In genomic region chr2:176449852-176450251, GRCh38 we compare ENCODE assay signal across 1 cellular context.
TF ChIP-seq lines count a peak whose summit lies in the region.

No MANE protein-coding gene starts in this region.

TF ChIP-seq in H1, 55 proteins besides CTCF, POLR2A, EP300 and RAD21 (continued from another document):
- TF ChIP-seq RNF2 (IDR thresholded peaks at IDR 0.05; ENCODE audit: borderline replicate concordance, low read depth, low read length, missing control alignments, poor library complexity, severe bottlenecking) (no peak), RFX5 (IDR thresholded peaks at IDR 0.05; ENCODE audit: borderline replicate concordance, low read depth, low read length) (no peak), MAX (IDR thresholded peaks at IDR 0.05) (no peak), NRF1 (IDR thresholded peaks at IDR 0.05; ENCODE audit: low read depth, low read length) (no peak), KDM5A (IDR thresholded peaks at IDR 0.05; ENCODE audit: low read length) (no peak), CHD1 (IDR thresholded peaks at IDR 0.05; ENCODE audit: low read depth, low read length) (no peak), JUN (IDR thresholded peaks at IDR 0.05; ENCODE audit: low read depth, low read length) (no peak), KDM1A (IDR thresholded peaks at IDR 0.05; ENCODE audit: borderline replicate concordance, low read length) (no peak), POU5F1 (IDR thresholded peaks at IDR 0.05; ENCODE audit: low read depth, low read length) (peak; percentile 64; the same call in 1 of the 2 replicates), USF2 (IDR thresholded peaks at IDR 0.05; ENCODE audit: low read length) (no peak), EGR1 (IDR thresholded peaks at IDR 0.05; ENCODE audit: borderline replicate concordance, low read depth, low read length) (no peak), TAF7 (optimal IDR thresholded peaks at IDR 0.05; ENCODE audit: borderline replicate concordance, low read depth, low read length) (no peak), CHD2 (IDR thresholded peaks at IDR 0.05; ENCODE audit: low read length) (no peak), CHD7 (IDR thresholded peaks at IDR 0.05; ENCODE audit: insufficient replicate concordance, low read length) (peak; percentile 95), CBX8 (IDR thresholded peaks at IDR 0.05; ENCODE audit: borderline replicate concordance, low read depth, low read length) (no peak), HDAC6 (IDR thresholded peaks at IDR 0.05; ENCODE audit: low read depth, low read length) (no peak), JUND (IDR thresholded peaks at IDR 0.05; ENCODE audit: low read length) (no peak), FOSL1 (IDR thresholded peaks at IDR 0.05; ENCODE audit: insufficient read depth, low read depth, low read length) (no peak), GTF2F1 (IDR thresholded peaks at IDR 0.05; ENCODE audit: borderline replicate concordance, low read depth, low read length) (no peak), TAF1 (IDR thresholded peaks at IDR 0.05; ENCODE audit: low read depth, low read length) (0 out of 2 replicates have a peak, but pooled peaks have one; percentile 25), SP1 (IDR thresholded peaks at IDR 0.05; ENCODE audit: low read depth, low read length) (peak; percentile 87), HDAC2 (IDR thresholded peaks at IDR 0.05; ENCODE audit: borderline replicate concordance in 1 of 2, low read depth in 2 of 2, low read length in 2 of 2) (0 out of 4 replicates have a peak, but pooled peaks of 1 of the 2 experiments have one; percentile 38), KDM4A (IDR thresholded peaks at IDR 0.05; ENCODE audit: low read depth, low read length, severe bottlenecking) (no peak), SP2 (IDR thresholded peaks at IDR 0.05; ENCODE audit: low read length) (no peak), CEBPB (IDR thresholded peaks at IDR 0.05; ENCODE audit: low read depth, low read length) (peak; percentile 96), TCF12 (IDR thresholded peaks at IDR 0.05; ENCODE audit: low read depth, low read length) (peak; percentile 85), MAFK (IDR thresholded peaks at IDR 0.05; ENCODE audit: low read depth, low read length) (no peak), SP4 (IDR thresholded peaks at IDR 0.05; ENCODE audit: low read length) (no peak), GABPA (IDR thresholded peaks at IDR 0.05; ENCODE audit: borderline replicate concordance, insufficient read depth, low read length) (no peak), ASH2L (IDR thresholded peaks at IDR 0.05; ENCODE audit: low read length) (peak; percentile 81), ATF3 (IDR thresholded peaks at IDR 0.05; ENCODE audit: insufficient read depth, low read depth, low read length) (no peak), SIX5 (IDR thresholded peaks at IDR 0.05; ENCODE audit: low read depth, low read length) (no peak), YY1 (IDR thresholded peaks at IDR 0.05; ENCODE audit: low read depth, low read length) (peak; percentile 67; the same call in 1 of the 2 replicates), CBX5 (IDR thresholded peaks at IDR 0.05; ENCODE audit: low read depth, low read length) (no peak), TBP (IDR thresholded peaks at IDR 0.05; ENCODE audit: low read depth, low read length) (no peak), RBBP5 (IDR thresholded peaks at IDR 0.05; ENCODE audit: borderline replicate concordance, low read depth, low read length) (no peak)
